In genomic region chr1:179743679-179744400, GRCh38 we compare ENCODE assay signal across 11 cellular contexts. TPM values are rescaled to one million over a fixed set of nuclear protein-coding genes. Genes with fewer than 3 reads are reported as not detected.
DNase-seq lines count a peak whose midpoint lies in the region; ATAC-seq and TF ChIP-seq lines count a peak whose summit lies in the region.
"Had no signal": no experiment of that assay in that cellular context is flagged by ENCODE, and none has a peak within 500 bp of the region (broad histone marks: within the 10 kb centered on the region; RNA-seq: fewer than 3 reads in every experiment).

No MANE protein-coding gene starts in this region.

- TF ChIP-seq POLR2A in upper lobe of left lung (IDR thresholded peaks at IDR 0.05) = no peak

- H3K27ac ChIP-seq in coronary artery = no peak overlapping the region
- no peak overlapping the region for H3K27ac ChIP-seq in upper lobe of left lung

- peaks cover 17 to 23% (median 20%) of the 10 kb centered on the region in 4 donors for H3K4me1 ChIP-seq in upper lobe of left lung

- peaks cover 6% of the 10 kb centered on the region for H3K4me1 Mint-ChIP-seq in activated naive CD8-positive, alpha-beta T cell treated with anti-CD3 and anti-CD28 coated beads for 36 hours
- peaks cover 6% of the 10 kb centered on the region for H3K4me1 Mint-ChIP-seq in activated naive CD8-positive, alpha-beta T cell treated with anti-CD3 and anti-CD28 coated beads, Interleukin-2, amount 50 U/mL, for 24 hours
- H3K4me1 Mint-ChIP-seq in mesothelial cell of epicardium = peaks cover 41% of the 10 kb centered on the region

- H3K4me3 Mint-ChIP-seq in activated naive CD8-positive, alpha-beta T cell treated with anti-CD3 and anti-CD28 coated beads for 36 hours = no peak overlapping the region
- H3K4me3 Mint-ChIP-seq in activated naive CD8-positive, alpha-beta T cell treated with anti-CD3 and anti-CD28 coated beads, Interleukin-2, amount 50 U/mL, for 24 hours = no peak overlapping the region
- H3K4me3 Mint-ChIP-seq in mesothelial cell of epicardium = peak overlapping the region; percentile 70

- peaks cover 3 to 31% (median 23%) of the 10 kb centered on the region in 4 donors for H3K27me3 ChIP-seq in upper lobe of left lung

- H3K4me3 ChIP-seq in coronary artery = peak overlapping the region; percentile 63
- H3K4me3 ChIP-seq in upper lobe of left lung = peak overlapping the region in 3 of 4 donors; percentile 23 to 41 (median 26)

- no peak overlapping the region for H3K27ac Mint-ChIP-seq in activated naive CD8-positive, alpha-beta T cell treated with anti-CD3 and anti-CD28 coated beads for 36 hours
- no peak overlapping the region for H3K27ac Mint-ChIP-seq in activated naive CD8-positive, alpha-beta T cell treated with anti-CD3 and anti-CD28 coated beads, Interleukin-2, amount 50 U/mL, for 24 hours
- H3K27ac Mint-ChIP-seq in mesothelial cell of epicardium = no peak overlapping the region
- H3K27ac Mint-ChIP-seq: CD8-positive, alpha-beta T cell had no signal

- TF ChIP-seq EP300 in upper lobe of left lung (IDR thresholded peaks at IDR 0.05) = no peak

- peak; percentile 4 for DNase-seq in activated naive CD8-positive, alpha-beta T cell treated with anti-CD3 and anti-CD28 coated beads for 36 hours
- DNase-seq in activated naive CD8-positive, alpha-beta T cell treated with anti-CD3 and anti-CD28 coated beads, Interleukin-2, amount 50 U/mL, for 24 hours = no peak
- DNase-seq in coronary artery (ENCODE audit: low spot score) = no peak
- peak in 1 of 2 experiments; percentile 52 for DNase-seq in mesothelial cell of epicardium (ENCODE audit: low spot score in 2 of 2, unreplicated experiment in 2 of 2)
- DNase-seq in upper lobe of left lung = peak in 1 of 2 donors; percentile 77
- DNase-seq in Ammon's horn (ENCODE audit: low spot score) = no peak
- DNase-seq: CD8-positive, alpha-beta T cell; stimulated activated CD4-positive, alpha-beta T cell treated with anti-CD3 and anti-CD28 coated beads, Interleukin-4, amount 100 ng/mL, for 4 hours had no signal

- peaks cover 2% of the 10 kb centered on the region for H3K36me3 Mint-ChIP-seq in activated naive CD8-positive, alpha-beta T cell treated with anti-CD3 and anti-CD28 coated beads for 36 hours
- H3K36me3 Mint-ChIP-seq in activated naive CD8-positive, alpha-beta T cell treated with anti-CD3 and anti-CD28 coated beads, Interleukin-2, amount 50 U/mL, for 24 hours (ENCODE audit: low read depth) = no peaks in the 10 kb centered on the region
- no peaks in the 10 kb centered on the region for H3K36me3 Mint-ChIP-seq in mesothelial cell of epicardium
- H3K36me3 Mint-ChIP-seq: CD8-positive, alpha-beta T cell had no signal

- peaks cover 1% of the 10 kb centered on the region for H3K9me3 Mint-ChIP-seq in activated naive CD8-positive, alpha-beta T cell treated with anti-CD3 and anti-CD28 coated beads for 36 hours
- H3K9me3 Mint-ChIP-seq in activated naive CD8-positive, alpha-beta T cell treated with anti-CD3 and anti-CD28 coated beads, Interleukin-2, amount 50 U/mL, for 24 hours = no peaks in the 10 kb centered on the region
- peaks cover 4% of the 10 kb centered on the region for H3K9me3 Mint-ChIP-seq in mesothelial cell of epicardium
- H3K9me3 Mint-ChIP-seq: CD8-positive, alpha-beta T cell had no signal

- no peaks in the 10 kb centered on the region for H3K36me3 ChIP-seq in upper lobe of left lung

- no peaks in the 10 kb centered on the region for H3K9me3 ChIP-seq in upper lobe of left lung

- TF ChIP-seq CTCF in coronary artery (IDR thresholded peaks at IDR 0.05) (no peak), mesothelial cell of epicardium (IDR thresholded peaks at IDR 0.05; ENCODE audit: unreplicated experiment) (no peak), upper lobe of left lung (IDR thresholded peaks at IDR 0.05) (no peak)

- ATAC-seq in activated naive CD8-positive, alpha-beta T cell treated with anti-CD3 and anti-CD28 coated beads, Interleukin-2, amount 50 U/mL, for 24 hours = no peak
- peak in 1 of 2 donors; percentile 45 for ATAC-seq in upper lobe of left lung (ENCODE audit: low FRiP score in 2 of 2)
- ATAC-seq in HG03139 (IDR thresholded peaks at IDR 0.05; ENCODE audit: unreplicated experiment) = no peak
- no peak for ATAC-seq in GM21737 (IDR thresholded peaks at IDR 0.05; ENCODE audit: unreplicated experiment)
- ATAC-seq: CD8-positive, alpha-beta T cell had no signal

- WGBS in upper lobe of left lung, 2 donors = 4% methylated on average over 82 of the region's 85 CpGs; no CpG with 5 or more reads in 1 of the 2 donors

- H3K27me3 Mint-ChIP-seq in activated naive CD8-positive, alpha-beta T cell treated with anti-CD3 and anti-CD28 coated beads for 36 hours = peaks cover 80% of the 10 kb centered on the region
- H3K27me3 Mint-ChIP-seq in activated naive CD8-positive, alpha-beta T cell treated with anti-CD3 and anti-CD28 coated beads, Interleukin-2, amount 50 U/mL, for 24 hours = peaks cover 61% of the 10 kb centered on the region
- H3K27me3 Mint-ChIP-seq in mesothelial cell of epicardium (ENCODE audit: low read depth) = peaks cover 91% of the 10 kb centered on the region

RNA-seq across cellular contexts. Expression of gene FAM163A, which starts 0.7 kb away (rescaled TPM):
- total RNA-seq in activated naive CD8-positive, alpha-beta T cell treated with anti-CD3 and anti-CD28 coated beads for 36 hours = not detected
- total RNA-seq in mesothelial cell of epicardium (10.1 to 10.2 TPM (median 10.1 TPM) in 3 replicates), upper lobe of left lung (under 1 TPM in 1 of 6 donors, not detected in 5; 0.10 TPM)
- total RNA-seq: bronchial epithelial cell had no signal
